Comparison of ENCODE assay signal across 9 cellular contexts in the genomic region with DNA sequence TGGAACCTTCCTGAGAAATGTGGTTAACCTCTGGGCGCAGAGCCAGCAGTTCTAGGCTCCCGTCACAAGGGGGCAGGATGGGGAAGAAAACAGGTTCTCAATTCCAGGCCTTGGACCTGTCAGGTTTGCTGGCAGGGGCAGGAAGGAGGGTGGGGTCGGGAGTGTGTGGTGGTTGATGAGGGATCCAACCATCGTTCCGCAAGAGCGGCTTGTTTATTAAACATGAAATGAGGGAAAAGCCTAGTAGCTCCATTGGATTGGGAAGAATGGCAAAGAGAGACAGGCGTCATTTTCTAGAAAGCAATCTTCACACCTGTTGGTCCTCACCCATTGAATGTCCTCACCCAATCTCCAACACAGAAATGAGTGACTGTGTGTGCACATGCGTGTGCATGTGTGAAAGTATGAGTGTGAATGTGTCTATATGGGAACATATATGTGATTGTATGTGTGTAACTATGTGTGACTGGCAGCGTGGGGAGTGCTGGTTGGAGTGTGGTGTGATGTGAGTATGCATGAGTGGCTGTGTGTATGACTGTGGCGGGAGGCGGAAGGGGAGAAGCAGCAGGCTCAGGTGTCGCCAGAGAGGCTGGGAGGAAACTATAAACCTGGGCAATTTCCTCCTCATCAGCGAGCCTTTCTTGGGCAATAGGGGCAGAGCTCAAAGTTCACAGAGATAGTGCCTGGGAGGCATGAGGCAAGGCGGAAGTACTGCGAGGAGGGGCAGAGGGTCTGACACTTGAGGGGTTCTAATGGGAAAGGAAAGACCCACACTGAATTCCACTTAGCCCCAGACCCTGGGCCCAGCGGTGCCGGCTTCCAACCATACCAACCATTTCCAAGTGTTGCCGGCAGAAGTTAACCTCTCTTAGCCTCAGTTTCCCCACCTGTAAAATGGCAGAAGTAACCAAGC. TPM values are rescaled to one million over a fixed set of nuclear protein-coding genes. Genes with fewer than 3 reads are reported as not detected.
DNase-seq lines count a peak whose midpoint lies in the region; ATAC-seq and TF ChIP-seq lines count a peak whose summit lies in the region.
"Had no signal": no experiment of that assay in that cellular context is flagged by ENCODE, and none has a peak within 500 bp of the region (broad histone marks: within the 10 kb centered on the region; RNA-seq: fewer than 3 reads in every experiment).

No MANE protein-coding gene starts in this region.

- H3K27ac ChIP-seq in right atrium auricular region = no peak overlapping the region
- H3K27ac ChIP-seq: SK-N-MC had no signal

- H3K9me3 ChIP-seq in right atrium auricular region = no peaks in the 10 kb centered on the region

- peak; percentile 59 for DNase-seq in CMK (ENCODE audit: low read depth)
- DNase-seq in GOT3 (lab: John Stamatoyannopoulos, UW) = peak; percentile 53
- peak; percentile 16 for DNase-seq in NCI-H1417 treated with DMSO at 0.1 percent for 48 hours (lab: John Stamatoyannopoulos, UW)
- peak; percentile 42 to 74 (median 65) for DNase-seq in T-helper 1 cell
- peak; percentile 74 for DNase-seq in amniotic epithelial cell (ENCODE audit: low read depth)
- peak; percentile 94 for DNase-seq in right atrium auricular region (ENCODE audit: low spot score)
- DNase-seq in retina = peak; percentile 85

- no peak for ATAC-seq in GM21576 (IDR thresholded peaks at IDR 0.05; ENCODE audit: unreplicated experiment)

- no peaks in the 10 kb centered on the region for H3K27me3 ChIP-seq in right atrium auricular region

- peaks cover 0 to 49% of the 10 kb centered on the region in 2 donors for H3K4me1 ChIP-seq in right atrium auricular region

- H3K4me3 ChIP-seq in right atrium auricular region = no peak overlapping the region
- H3K4me3 ChIP-seq: SK-N-MC had no signal

- H3K36me3 ChIP-seq in right atrium auricular region = no peaks in the 10 kb centered on the region

- peak; percentile 72 to 90 for TF ChIP-seq CTCF in right atrium auricular region (IDR thresholded peaks at IDR 0.05)

RNA-seq across cellular contexts. Expression of gene SRSF3, which starts 29.6 kb away (rescaled TPM):
- total RNA-seq in right atrium auricular region = 10 to 100 TPM; 51.4 to 97.2 TPM

RNA-seq across cellular contexts. Expression of gene CDKN1A, which starts 54.7 kb away (rescaled TPM):
- total RNA-seq in right atrium auricular region = 100 to 1,000 TPM in 1 of 2 donors, 10 to 100 TPM in 1; 63.8 to 128 TPM

Comparison
In these comparisons a context has a peak if more than half of its experiments do, and no peak if none do; other contexts are left out.
1. DNase-seq: peak in every context shown above with its lines; median percentile 94 in right atrium auricular region; 85 in retina; 74 in amniotic epithelial cell; 65 in T-helper 1 cell; 59 in CMK; 53 in GOT3; 16 in NCI-H1417 treated with DMSO at 0.1 percent for 48 hours.